8 cellular contexts compared by ENCODE assay signal in genomic region chr19:9406798-9407352, GRCh38. TPM values are rescaled to one million over a fixed set of nuclear protein-coding genes. Genes with fewer than 3 reads are reported as not detected.
DNase-seq lines count a peak whose midpoint lies in the region; ATAC-seq and TF ChIP-seq lines count a peak whose summit lies in the region.

No MANE protein-coding gene starts in this region.

- H4K20me1 ChIP-seq in hepatocyte (ENCODE audit: insufficient read depth, poor library complexity, severe bottlenecking): no peaks in the 10 kb centered on the region

- TF ChIP-seq CTCF in gastrocnemius medialis (IDR thresholded peaks at IDR 0.05 in 4 of 5, conservative IDR thresholded peaks at IDR 0.05 in 1 of 5) (no peak), hepatocyte (IDR thresholded peaks at IDR 0.05; ENCODE audit: poor library complexity) (no peak)

- no peak for TF ChIP-seq POLR2A in gastrocnemius medialis (IDR thresholded peaks at IDR 0.05)

- DNase-seq in G401 (ENCODE audit: low spot score) (peak; percentile 61), OCI-M2 (lab: John Stamatoyannopoulos, UW; ENCODE audit: unreplicated experiment) (peak; percentile 62), cardiac septum (ENCODE audit: low spot score) (peak; percentile 89), gastrocnemius medialis (peak; percentile 28 to 70), hepatocyte (ENCODE audit: low spot score) (no peak), NCI-H2107 treated with DMSO at 0.1 percent for 48 hours (lab: John Stamatoyannopoulos, UW; ENCODE audit: unreplicated experiment) (no peak), NCI-H128 (lab: John Stamatoyannopoulos, UW; ENCODE audit: unreplicated experiment) (no peak)
- DNase-seq in activated naive CD4-positive, alpha-beta T cell treated with Interleukin-2 at 50 U/mL for 16 hours: peak; percentile 58

- H3K4me1 ChIP-seq in gastrocnemius medialis (peaks cover 0 to 5% of the 10 kb centered on the region in 2 donors), hepatocyte (ENCODE audit: insufficient read depth) (no peaks in the 10 kb centered on the region)

- H3K9me2 ChIP-seq in hepatocyte (replicated peaks; ENCODE audit: insufficient read depth): no peaks in the 10 kb centered on the region

- H3K36me3 ChIP-seq in gastrocnemius medialis (peaks cover 0 to 3% of the 10 kb centered on the region in 2 donors), hepatocyte (replicated peaks; ENCODE audit: insufficient read depth, low read depth) (no peaks in the 10 kb centered on the region)

- peaks cover 3 to 26% (median 11%) of the 10 kb centered on the region in 3 donors for H3K9me3 ChIP-seq in gastrocnemius medialis
- peaks cover 13% of the 10 kb centered on the region for H3K9me3 ChIP-seq in hepatocyte (ENCODE audit: low read depth)

- H3K27me3 ChIP-seq in gastrocnemius medialis (no peaks in the 10 kb centered on the region), hepatocyte (no peaks in the 10 kb centered on the region)

- intact Hi-C loops in cardiac septum (cut with DNase I): loop anchor here (5.0 kb wide), 1 partner anchor 85 kb away; the partner anchor contains the start of gene ZNF559
- intact Hi-C loops in gastrocnemius medialis (cut with DNase I; ENCODE audit: low total_unique reads): loop anchor here (2.0 kb wide), 1 partner anchor 28 kb away; the partner anchor contains the start of gene ZNF266

- no peaks in the 10 kb centered on the region for H3K79me2 ChIP-seq in hepatocyte

- H3K4me3 ChIP-seq in gastrocnemius medialis (peak overlapping the region; percentile 63 to 73 (median 68)), hepatocyte (no peak overlapping the region)

- WGBS in hepatocyte (ENCODE audit: low lambda C conversion rate, missing lambda C conversion rate): 94% methylated on average over 38 of the region's 39 CpGs

- in situ Hi-C loops in G401 (cut with HindIII; ENCODE audit: low sequenced_read_pairs) (no loop called here), gastrocnemius medialis (cut with MboI; ENCODE audit: low sequenced_read_pairs in 4 of 4) (no loop called here)

- no peak overlapping the region for H3K4me2 ChIP-seq in hepatocyte

- H2AFZ ChIP-seq in hepatocyte: no peak overlapping the region

- peak; percentile 62 to 87 for ATAC-seq in gastrocnemius medialis

- H3K27ac ChIP-seq in gastrocnemius medialis (peak overlapping the region; percentile 21 to 45 (median 22)), hepatocyte (no peak overlapping the region)

RNA-seq across cellular contexts. Expression of gene ZNF266, which starts 28.5 kb away (rescaled TPM):
- total RNA-seq in G401 (2014; rRNA removed; shearing (Covaris generic)): 13.0 and 16.1 TPM in 2 replicates
- total RNA-seq in cardiac septum (7.3 TPM), gastrocnemius medialis (1 to 10 TPM; 3.7 to 7.0 (median 5.3) TPM), hepatocyte (21.6 and 28.7 TPM in 2 replicates)
- polyA plus RNA-seq in hepatocyte: 9.3 and 10.1 TPM in 2 replicates

RNA-seq across cellular contexts. Expression of gene ZNF177, which starts 44.1 kb away (rescaled TPM):
- 2.2 and 2.7 TPM in 2 replicates for total RNA-seq in G401 (2014; rRNA removed; shearing (Covaris generic))
- total RNA-seq in cardiac septum (3.1 TPM), gastrocnemius medialis (under 1 TPM; 0.19 to 0.56 (median 0.34) TPM), hepatocyte (5.2 and 5.5 TPM in 2 replicates)
- polyA plus RNA-seq in hepatocyte: 4.2 and 7.6 TPM in 2 replicates

Comparison
In these comparisons a context has a peak if more than half of its experiments do, and no peak if none do; other contexts are left out.
1. DNase-seq: peak in G401 (single experiment), OCI-M2 (single experiment), activated naive CD4-positive, alpha-beta T cell treated with Interleukin-2 at 50 U/mL for 16 hours (single experiment), cardiac septum (single experiment) and gastrocnemius medialis (2 of 2); none in hepatocyte (single experiment), NCI-H2107 treated with DMSO at 0.1 percent for 48 hours (single experiment) and NCI-H128 (single experiment).